In genomic region chrX:19388741-19389140, GRCh38 we compare ENCODE assay signal across 20 cellular contexts. TPM values are rescaled to one million over a fixed set of nuclear protein-coding genes. Genes with fewer than 3 reads are reported as not detected.
DNase-seq lines count a peak whose midpoint lies in the region; ATAC-seq, FAIRE-seq and TF ChIP-seq lines count a peak whose summit lies in the region.
"Had no signal": no experiment of that assay in that cellular context is flagged by ENCODE, and none has a peak within 500 bp of the region (broad histone marks: within the 10 kb centered on the region; RNA-seq: fewer than 3 reads in every experiment).

No MANE protein-coding gene starts in this region.

- dilution Hi-C loops in mammary epithelial cell (cut with HindIII; ENCODE audit: low sequenced_read_pairs), result no loop called here

- H3K4me3 ChIP-seq in mammary epithelial cell (replicated peaks in 1 of 3; ENCODE audit: insufficient read depth in 1 of 3, low read depth in 2 of 3, low read length in 3 of 3) (no peak overlapping the region), breast epithelium (no peak overlapping the region), bronchial epithelial cell (ENCODE audit: low read depth, low read length) (no peak overlapping the region)

- H3K4me1 ChIP-seq in mammary epithelial cell (ENCODE audit: insufficient read depth, low read length) (no peaks in the 10 kb centered on the region), breast epithelium (no peaks in the 10 kb centered on the region)
- H3K4me1 ChIP-seq: Caco-2 had no signal

- peaks cover 3% of the 10 kb centered on the region for H3K27me3 Mint-ChIP-seq in type B pancreatic cell
- H3K27me3 Mint-ChIP-seq: CD4-positive, alpha-beta T cell; IgD-negative memory B cell had no signal

- CTCF ChIA-PET in mammary epithelial cell (lab: Charles Lee; ENCODE audit: low non-redundant PET), result no interaction called here

- in situ Hi-C loops in mammary epithelial cell (cut with MboI; ENCODE audit: low sequenced_read_pairs in 2 of 2), result no loop called here

- DNase-seq in mammary epithelial cell (peak; percentile 75), breast epithelium (ENCODE audit: low spot score in 2 of 2) (no peak), bronchial epithelial cell (ENCODE audit: low read depth) (peak; percentile 75), epithelial cell of prostate (ENCODE audit: low read depth, low spot score) (peak; percentile 56), type B pancreatic cell (ENCODE audit: extremely low spot score, unreplicated experiment) (peak; percentile 31), cerebellar nuclear complex (lab: John Stamatoyannopoulos, UW) (no peak)
- DNase-seq: AML-193; Caco-2; CD4-positive, alpha-beta T cell; GF-D8; GOT3; H7; HFFc6 had no signal

- intact Hi-C loops in mammary epithelial cell (cut with micrococcal nuclease) (no loop called here), breast epithelium (cut with DNase I; ENCODE audit: low total_unique reads) (no loop called here)

- WGBS in mammary epithelial cell (ENCODE audit: low coverage, missing lambda C conversion rate), result 18% methylated on average over 8 of the region's 8 CpGs

- H3K27me3 ChIP-seq in mammary epithelial cell (ENCODE audit: insufficient read depth, low read length) (no peaks in the 10 kb centered on the region), breast epithelium (peaks cover 0 to 13% of the 10 kb centered on the region in 2 donors), bronchial epithelial cell (ENCODE audit: control insufficient read depth, insufficient read depth, low read length) (no peaks in the 10 kb centered on the region)

- TF ChIP-seq CTCF in mammary epithelial cell (conservative IDR thresholded peaks at IDR 0.05 in 1 of 2, IDR thresholded peaks at IDR 0.05 in 1 of 2; ENCODE audit: extremely low read depth in 1 of 2, insufficient read depth in 1 of 2, low read depth in 1 of 2, low read length in 2 of 2) (no peak), breast epithelium (IDR thresholded peaks at IDR 0.05) (no peak), bronchial epithelial cell (IDR thresholded peaks at IDR 0.05; ENCODE audit: insufficient read depth, low read length, severe bottlenecking) (no peak), type B pancreatic cell (conservative IDR thresholded peaks at IDR 0.05) (no peak)

- no peak overlapping the region for H3K27ac ChIP-seq in mammary epithelial cell (ENCODE audit: insufficient read depth, low read depth, low read length)
- no peak overlapping the region for H3K27ac ChIP-seq in breast epithelium
- no peak overlapping the region for H3K27ac ChIP-seq in epithelial cell of prostate
- H3K27ac ChIP-seq: C4-2B had no signal

- no peaks in the 10 kb centered on the region for H3K79me2 ChIP-seq in mammary epithelial cell (ENCODE audit: insufficient read depth, low read length)

- H3K9me3 ChIP-seq in mammary epithelial cell (replicated peaks; ENCODE audit: insufficient read depth, low read length) (peaks cover 2% of the 10 kb centered on the region), breast epithelium (peaks cover 0 to 10% of the 10 kb centered on the region in 2 donors)
- H3K9me3 ChIP-seq: Caco-2 had no signal

- no peak overlapping the region for H3K27ac Mint-ChIP-seq in type B pancreatic cell
- H3K27ac Mint-ChIP-seq: CD4-positive, alpha-beta T cell; HFFc6; IgD-negative memory B cell had no signal

- no peak for FAIRE-seq in bronchial epithelial cell (lab: Jason Lieb, UNC)
- FAIRE-seq: A204.1, D721Med, HTR-8/SVneo had no signal

- no peaks in the 10 kb centered on the region for H3K4me1 Mint-ChIP-seq in type B pancreatic cell (ENCODE audit: unreplicated experiment)
- H3K4me1 Mint-ChIP-seq: IgD-negative memory B cell had no signal

- H3K4me2 ChIP-seq in mammary epithelial cell (ENCODE audit: insufficient read depth, low read depth, low read length), result no peak overlapping the region

- no peak overlapping the region for H3K9ac ChIP-seq in mammary epithelial cell (ENCODE audit: insufficient read depth, low read length)

- no peaks in the 10 kb centered on the region for H3K36me3 Mint-ChIP-seq in type B pancreatic cell
- H3K36me3 Mint-ChIP-seq: IgD-negative memory B cell had no signal

- no peaks in the 10 kb centered on the region for H3K36me3 ChIP-seq in mammary epithelial cell (ENCODE audit: insufficient read depth, low read length)
- H3K36me3 ChIP-seq in breast epithelium, result no peaks in the 10 kb centered on the region
- no peaks in the 10 kb centered on the region for H3K36me3 ChIP-seq in bronchial epithelial cell (ENCODE audit: control insufficient read depth, insufficient read depth, low read length)

- BruUV-seq in mammary epithelial cell (replicated peaks; lab: Mats Ljungman, UMichigan), result no TSS peak

- TF ChIP-seq POLR2A in breast epithelium (IDR thresholded peaks at IDR 0.05), result no peak

- no peaks in the 10 kb centered on the region for H3K9me3 Mint-ChIP-seq in type B pancreatic cell
- H3K9me3 Mint-ChIP-seq: CD4-positive, alpha-beta T cell; HFFc6; IgD-negative memory B cell had no signal

- H2AFZ ChIP-seq in mammary epithelial cell (ENCODE audit: low read depth, low read length), result peak overlapping the region; percentile 27

- no peak for ATAC-seq in GM21360 (IDR thresholded peaks at IDR 0.05; ENCODE audit: unreplicated experiment)
- ATAC-seq: HCT116 had no signal

- H4K20me1 ChIP-seq in mammary epithelial cell (ENCODE audit: insufficient read depth, low read length), result no peaks in the 10 kb centered on the region

- no peak overlapping the region for H3K4me3 Mint-ChIP-seq in type B pancreatic cell
- H3K4me3 Mint-ChIP-seq: CD4-positive, alpha-beta T cell; HFFc6; IgD-negative memory B cell had no signal

RNA-seq across cellular contexts. Expression of gene PDHA1, which starts 45.0 kb away (rescaled TPM):
- total RNA-seq in mammary epithelial cell (100 to 1,000 TPM in 1 of 2 donors, 10 to 100 TPM in 1; 48.8 to 176 TPM), breast epithelium (10 to 100 TPM; 54.7 to 58.4 (median 55.7) TPM), bronchial epithelial cell (87.9 and 182 TPM in 2 replicates), type B pancreatic cell (ENCODE audit: low replicate concordance) (244 and 257 TPM in 2 replicates)
- 175 TPM for polyA plus RNA-seq in mammary epithelial cell
- 181 TPM for polyA minus RNA-seq in mammary epithelial cell

Comparison
In these comparisons a context has a peak if more than half of its experiments do, and no peak if none do; other contexts are left out.
1. DNase-seq: peak in mammary epithelial cell (single experiment), bronchial epithelial cell (single experiment), epithelial cell of prostate (single experiment) and type B pancreatic cell (single experiment); none in breast epithelium (0 of 2) and cerebellar nuclear complex (0 of 2).